In the genomic region with DNA sequence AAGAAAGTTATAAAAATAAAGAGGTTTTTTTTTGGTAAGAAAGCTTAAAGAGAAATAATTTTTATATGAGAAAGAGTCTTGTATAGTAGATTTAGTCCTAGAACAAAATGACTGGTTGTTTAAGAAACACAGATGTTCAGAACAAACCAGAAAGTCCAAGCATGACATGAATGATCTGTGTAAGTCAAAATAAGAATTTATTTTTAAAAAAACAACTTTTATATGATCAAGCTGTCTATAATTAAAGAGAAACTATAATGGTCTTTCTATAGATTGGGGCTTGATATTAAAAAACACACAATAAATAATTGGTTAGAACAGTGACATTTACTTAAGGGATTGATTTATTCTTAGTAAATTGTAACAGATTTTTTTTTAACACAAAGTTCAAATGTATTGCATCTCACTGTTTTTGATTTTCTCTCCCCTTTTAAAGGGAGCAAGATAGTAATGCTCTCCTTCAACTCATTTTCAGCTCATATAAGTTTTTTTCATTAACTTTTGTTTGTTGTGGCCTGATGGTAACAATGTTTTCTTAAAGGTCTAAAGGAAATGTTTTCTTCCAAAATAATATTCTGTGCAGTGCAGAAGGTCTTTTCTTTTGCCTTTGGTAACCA, we compare ENCODE assay signal across 24 cellular contexts.
"Had no signal": no experiment of that assay in that cellular context is flagged by ENCODE, and none has a peak within 500 bp of the region (broad histone marks: within the 10 kb centered on the region; RNA-seq: fewer than 3 reads in every experiment).

No MANE protein-coding gene starts in this region.

- H3K9me3 ChIP-seq: gastrocnemius medialis, pancreas, thoracic aorta, transverse colon had no signal

- H3K4me3 ChIP-seq: dorsolateral prefrontal cortex, gastrocnemius medialis, heart right ventricle, lung, pancreas, spleen, thoracic aorta, transverse colon had no signal

- FAIRE-seq: keratinocyte had no signal

- H3K36me3 ChIP-seq: gastrocnemius medialis, heart right ventricle, pancreas, spleen, thoracic aorta, transverse colon had no signal

- H3K4me1 ChIP-seq: gastrocnemius medialis, heart right ventricle, pancreas, spleen, transverse colon had no signal

- DNase-seq: cortex of kidney; dorsolateral prefrontal cortex; effector CD8-positive, alpha-beta T cell; gastrocnemius medialis; heart right ventricle; hypothalamus; left colon; left ventricle myocardium superior; mesenchymal stem cell; naive B cell; occipital lobe; pancreas; right cardiac atrium; spleen; stimulated activated CD4-positive, alpha-beta T cell treated with anti-CD3 and anti-CD28 coated beads, Interleukin-15, amount 100 ng/mL, for 24 hours; stimulated activated CD4-positive, alpha-beta T cell treated with anti-CD3 and anti-CD28 coated beads, Interleukin-1b, Interleukin-23, amount 100 ng/mL, for 48 hours; stimulated activated CD4-positive, alpha-beta T cell treated with anti-CD3 and anti-CD28 coated beads, Interleukin-4, amount 100 ng/mL, for 24 hours; stimulated activated naive CD8-positive, alpha-beta T cell treated with anti-CD3 and anti-CD28 coated beads, Interleukin-15, amount 100 ng/mL, for 72 hours; transverse colon had no signal

- H3K27ac ChIP-seq: dorsolateral prefrontal cortex, gastrocnemius medialis, heart right ventricle, pancreas, spleen, thoracic aorta, transverse colon had no signal

- ATAC-seq: esophagus mucosa; gastrocnemius medialis; heart right ventricle; left colon; left ventricle myocardium superior; pancreas; right cardiac atrium; stimulated activated memory B cell treated with anti-CD40 and anti-IgM and Interleukin-4, amounts not matched to agents 10 μg/mL and 1 μg/mL and 100 μg/mL, for 72 hours; stimulated activated naive CD8-positive, alpha-beta T cell treated with anti-CD3 and anti-CD28 coated beads, Interleukin-15, amount 100 ng/mL, for 72 hours had no signal

- H3K27me3 ChIP-seq: dorsolateral prefrontal cortex, gastrocnemius medialis, heart right ventricle, pancreas, spleen, transverse colon had no signal
